In the genomic region with DNA sequence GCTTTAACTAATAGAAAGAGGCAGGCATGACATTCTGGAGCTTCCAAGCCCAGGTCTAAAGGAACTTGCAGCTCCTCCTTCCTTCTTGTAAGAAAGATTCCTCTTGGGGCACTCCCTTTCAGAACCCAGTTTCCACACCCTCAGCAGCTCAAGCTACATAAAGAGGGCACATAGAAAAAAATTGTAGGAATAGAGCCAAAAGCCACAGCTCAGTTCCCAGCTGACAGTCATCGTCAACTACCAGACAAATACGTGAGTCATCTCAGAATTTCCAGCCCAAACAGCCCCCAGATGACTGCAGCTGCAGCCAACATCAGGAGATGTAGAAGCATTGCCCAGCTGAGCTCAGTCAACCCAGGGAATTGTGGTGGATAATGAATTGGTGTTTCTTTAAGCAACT, we compare ENCODE assay signal across 10 cellular contexts.
DNase-seq lines count a peak whose midpoint lies in the region; ATAC-seq, FAIRE-seq and TF ChIP-seq lines count a peak whose summit lies in the region.
"Had no signal": no experiment of that assay in that cellular context is flagged by ENCODE, and none has a peak within 500 bp of the region (broad histone marks: within the 10 kb centered on the region; RNA-seq: fewer than 3 reads in every experiment).

No MANE protein-coding gene starts in this region.

- TF ChIP-seq RAD21 in HepG2 (CRISPR knock-in tag; IDR thresholded peaks at IDR 0.05), result no peak

- DNase-seq in AG10803 (ENCODE audit: low read depth), result peak; percentile 90
- DNase-seq in LoVo (ENCODE audit: low spot score), result peak; percentile 40
- no peak for DNase-seq in chondrocyte (ENCODE audit: low spot score)
- DNase-seq in GM19239 (ENCODE audit: insufficient read length, low spot score), result no peak
- DNase-seq in HepG2 (ENCODE audit: low spot score), result no peak
- DNase-seq in neural progenitor cell (ENCODE audit: low spot score), result no peak
- DNase-seq: MV-4-11 had no signal

- H2AFZ ChIP-seq in HepG2 (ENCODE audit: low read length) (no peak overlapping the region), neural progenitor cell (replicated peaks) (no peak overlapping the region)

- no peak for TF ChIP-seq POLR2A in HepG2 (IDR thresholded peaks at IDR 0.05; ENCODE audit: insufficient read depth in 1 of 2, low read depth in 2 of 2, low read length in 2 of 2)

- H3K4me2 ChIP-seq in HepG2 (ENCODE audit: low read depth, low read length) (no peak overlapping the region), neural progenitor cell (no peak overlapping the region)

- H3K27me3 Mint-ChIP-seq in chondrocyte (ENCODE audit: low read depth) (no peaks in the 10 kb centered on the region), neural progenitor cell (ENCODE audit: insufficient read depth, low read depth) (peaks cover 2% of the 10 kb centered on the region)

- POLR2A ChIA-PET in HepG2 (lab: Yijun Ruan, JAX), result no interaction called here

- no peaks in the 10 kb centered on the region for H3K27me3 ChIP-seq in layer of hippocampus (ENCODE audit: control insufficient read depth, insufficient read depth, low read length)
- no peaks in the 10 kb centered on the region for H3K27me3 ChIP-seq in HepG2 (ENCODE audit: control insufficient read depth in 1 of 2, insufficient read depth in 2 of 2, low read length in 2 of 2)
- H3K27me3 ChIP-seq in neural progenitor cell, result no peaks in the 10 kb centered on the region

- peaks cover 60% of the 10 kb centered on the region for H3K4me1 Mint-ChIP-seq in chondrocyte (ENCODE audit: low read depth)
- no peaks in the 10 kb centered on the region for H3K4me1 Mint-ChIP-seq in neural progenitor cell

- FAIRE-seq in GM19239 (lab: Jason Lieb, UNC) (no peak), HepG2 (lab: Jason Lieb, UNC) (no peak)

- peak overlapping the region; percentile 85 for H3K27ac Mint-ChIP-seq in chondrocyte (ENCODE audit: unreplicated experiment)
- no peak overlapping the region for H3K27ac Mint-ChIP-seq in neural progenitor cell

- H3K9me3 Mint-ChIP-seq in chondrocyte (ENCODE audit: low read depth) (peaks cover 30% of the 10 kb centered on the region), neural progenitor cell (peaks cover 11% of the 10 kb centered on the region)

- H3K36me3 Mint-ChIP-seq in chondrocyte (ENCODE audit: low read depth) (peaks cover 4% of the 10 kb centered on the region), neural progenitor cell (no peaks in the 10 kb centered on the region)

- no peak overlapping the region for H3K4me3 ChIP-seq in AG10803 (ENCODE audit: low read length)
- no peak overlapping the region for H3K4me3 ChIP-seq in HepG2 (replicated peaks in 1 of 3; ENCODE audit: insufficient read depth in 1 of 3, low read depth in 2 of 3, low read length in 3 of 3)
- H3K4me3 ChIP-seq in neural progenitor cell, result no peak overlapping the region
- H3K4me3 ChIP-seq: skin epidermis had no signal

- H3K27ac ChIP-seq in layer of hippocampus (ENCODE audit: low read depth, low read length) (peak overlapping the region; percentile 0), HepG2 (ENCODE audit: extremely low read length, insufficient read depth, low read length) (no peak overlapping the region), neural progenitor cell (no peak overlapping the region)

- TF ChIP-seq CTCF in AG10803 (conservative IDR thresholded peaks at IDR 0.05; ENCODE audit: low read length), result no peak
- no peak for TF ChIP-seq CTCF in chondrocyte (IDR thresholded peaks at IDR 0.05)
- no peak for TF ChIP-seq CTCF in HepG2 (CRISPR knock-in tag; IDR thresholded peaks at IDR 0.05)
- TF ChIP-seq CTCF in neural progenitor cell (IDR thresholded peaks at IDR 0.05), result no peak

- 5% methylated on average over 2 of the region's 2 CpGs for WGBS in HepG2 (ENCODE audit: low lambda C conversion rate)

- TF ChIP-seq EP300 in HepG2 (IDR thresholded peaks at IDR 0.05; ENCODE audit: low read depth in 2 of 2, low read length in 2 of 2) (no peak), HepG2 (CRISPR knock-in tag; IDR thresholded peaks at IDR 0.05; ENCODE audit: borderline replicate concordance) (no peak)

- BruUV-seq in HepG2 (replicated peaks; lab: Mats Ljungman, UMichigan), result no TSS peak

- ATAC-seq in HepG2 (no peak), HG03139 (IDR thresholded peaks at IDR 0.05; ENCODE audit: unreplicated experiment) (no peak)

- no peak overlapping the region for H3K9ac ChIP-seq in HepG2 (ENCODE audit: insufficient read depth, low read depth, low read length)
- H3K9ac ChIP-seq in neural progenitor cell, result no peak overlapping the region

- in situ Hi-C loops in HepG2 (cut with HindIII; ENCODE audit: extremely low pct_ligation_motif_present, low pct_unique_long_range_greater_than_20kb), result no loop called here

- H3K4me3 Mint-ChIP-seq in chondrocyte (ENCODE audit: unreplicated experiment), result no peak overlapping the region
- H3K4me3 Mint-ChIP-seq in neural progenitor cell, result no peak overlapping the region

- H3K4me1 ChIP-seq in HepG2 (ENCODE audit: insufficient read depth, low read length) (peaks cover 1% of the 10 kb centered on the region; the same call in 1 of the 2 replicates), neural progenitor cell (no peaks in the 10 kb centered on the region)

- H3K79me2 ChIP-seq in HepG2 (ENCODE audit: insufficient read depth, low read length) (no peaks in the 10 kb centered on the region), neural progenitor cell (ENCODE audit: low read depth) (no peaks in the 10 kb centered on the region)

- H4K20me1 ChIP-seq in HepG2 (ENCODE audit: insufficient read depth, low read length) (no peaks in the 10 kb centered on the region), neural progenitor cell (ENCODE audit: low read depth) (no peaks in the 10 kb centered on the region)

- H3K9me3 ChIP-seq in HepG2 (ENCODE audit: low read length) (peaks cover 7% of the 10 kb centered on the region; the same call in 1 of the 2 replicates), neural progenitor cell (ENCODE audit: low read depth) (no peaks in the 10 kb centered on the region)

- intact Hi-C loops in HepG2 (cut with micrococcal nuclease; ENCODE audit: unreplicated experiment), result no loop called here

- CTCF ChIA-PET in HepG2 (lab: Yijun Ruan, JAX; ENCODE audit: low intra/inter-chr PET ratio, low total read pairs), result no interaction called here

- no peaks in the 10 kb centered on the region for H3F3A ChIP-seq in neural progenitor cell (ENCODE audit: low read depth)

- H3K36me3 ChIP-seq in HepG2 (replicated peaks in 1 of 2; ENCODE audit: control insufficient read depth in 1 of 2, insufficient read depth in 2 of 2, low read length in 2 of 2) (no peaks in the 10 kb centered on the region), neural progenitor cell (no peaks in the 10 kb centered on the region)

TF ChIP-seq in HepG2, 621 proteins besides CTCF, POLR2A, EP300 and RAD21 (continues in another document):
- TF ChIP-seq, protein P1, sequence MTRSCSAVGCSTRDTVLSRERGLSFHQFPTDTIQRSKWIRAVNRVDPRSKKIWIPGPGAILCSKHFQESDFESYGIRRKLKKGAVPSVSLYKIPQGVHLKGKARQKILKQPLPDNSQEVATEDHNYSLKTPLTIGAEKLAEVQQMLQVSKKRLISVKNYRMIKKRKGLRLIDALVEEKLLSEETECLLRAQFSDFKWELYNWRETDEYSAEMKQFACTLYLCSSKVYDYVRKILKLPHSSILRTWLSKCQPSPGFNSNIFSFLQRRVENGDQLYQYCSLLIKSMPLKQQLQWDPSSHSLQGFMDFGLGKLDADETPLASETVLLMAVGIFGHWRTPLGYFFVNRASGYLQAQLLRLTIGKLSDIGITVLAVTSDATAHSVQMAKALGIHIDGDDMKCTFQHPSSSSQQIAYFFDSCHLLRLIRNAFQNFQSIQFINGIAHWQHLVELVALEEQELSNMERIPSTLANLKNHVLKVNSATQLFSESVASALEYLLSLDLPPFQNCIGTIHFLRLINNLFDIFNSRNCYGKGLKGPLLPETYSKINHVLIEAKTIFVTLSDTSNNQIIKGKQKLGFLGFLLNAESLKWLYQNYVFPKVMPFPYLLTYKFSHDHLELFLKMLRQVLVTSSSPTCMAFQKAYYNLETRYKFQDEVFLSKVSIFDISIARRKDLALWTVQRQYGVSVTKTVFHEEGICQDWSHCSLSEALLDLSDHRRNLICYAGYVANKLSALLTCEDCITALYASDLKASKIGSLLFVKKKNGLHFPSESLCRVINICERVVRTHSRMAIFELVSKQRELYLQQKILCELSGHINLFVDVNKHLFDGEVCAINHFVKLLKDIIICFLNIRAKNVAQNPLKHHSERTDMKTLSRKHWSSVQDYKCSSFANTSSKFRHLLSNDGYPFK (CRISPR knock-in tag; IDR thresholded peaks at IDR 0.05; ENCODE audit: borderline replicate concordance), result no peak
- TF ChIP-seq, protein P2, sequence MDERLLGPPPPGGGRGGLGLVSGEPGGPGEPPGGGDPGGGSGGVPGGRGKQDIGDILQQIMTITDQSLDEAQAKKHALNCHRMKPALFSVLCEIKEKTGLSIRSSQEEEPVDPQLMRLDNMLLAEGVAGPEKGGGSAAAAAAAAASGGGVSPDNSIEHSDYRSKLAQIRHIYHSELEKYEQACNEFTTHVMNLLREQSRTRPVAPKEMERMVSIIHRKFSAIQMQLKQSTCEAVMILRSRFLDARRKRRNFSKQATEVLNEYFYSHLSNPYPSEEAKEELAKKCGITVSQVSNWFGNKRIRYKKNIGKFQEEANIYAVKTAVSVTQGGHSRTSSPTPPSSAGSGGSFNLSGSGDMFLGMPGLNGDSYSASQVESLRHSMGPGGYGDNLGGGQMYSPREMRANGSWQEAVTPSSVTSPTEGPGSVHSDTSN (CRISPR knock-in tag; IDR thresholded peaks at IDR 0.05), result no peak
- no peak for TF ChIP-seq KLF11 (CRISPR knock-in tag; IDR thresholded peaks at IDR 0.05)
- TF ChIP-seq MATR3 (CRISPR knock-in tag; IDR thresholded peaks at IDR 0.05), result no peak
- TF ChIP-seq ZBTB7B (CRISPR knock-in tag; IDR thresholded peaks at IDR 0.05), result no peak
- no peak for TF ChIP-seq SNRNP70 (IDR thresholded peaks at IDR 0.05; ENCODE audit: low read depth, low read length)
- TF ChIP-seq TOE1 (CRISPR knock-in tag; IDR thresholded peaks at IDR 0.05), result no peak
- TF ChIP-seq YEATS2 (CRISPR knock-in tag; IDR thresholded peaks at IDR 0.05; ENCODE audit: borderline replicate concordance), result no peak

Comparison
In these comparisons a context has a peak if more than half of its experiments do, and no peak if none do; other contexts are left out.
1. DNase-seq: peak in AG10803 (single experiment) and LoVo (single experiment); none in chondrocyte (single experiment), GM19239 (single experiment), HepG2 (single experiment) and neural progenitor cell (single experiment).